Comparison of ENCODE assay signal across 2 cellular contexts in the genomic region with DNA sequence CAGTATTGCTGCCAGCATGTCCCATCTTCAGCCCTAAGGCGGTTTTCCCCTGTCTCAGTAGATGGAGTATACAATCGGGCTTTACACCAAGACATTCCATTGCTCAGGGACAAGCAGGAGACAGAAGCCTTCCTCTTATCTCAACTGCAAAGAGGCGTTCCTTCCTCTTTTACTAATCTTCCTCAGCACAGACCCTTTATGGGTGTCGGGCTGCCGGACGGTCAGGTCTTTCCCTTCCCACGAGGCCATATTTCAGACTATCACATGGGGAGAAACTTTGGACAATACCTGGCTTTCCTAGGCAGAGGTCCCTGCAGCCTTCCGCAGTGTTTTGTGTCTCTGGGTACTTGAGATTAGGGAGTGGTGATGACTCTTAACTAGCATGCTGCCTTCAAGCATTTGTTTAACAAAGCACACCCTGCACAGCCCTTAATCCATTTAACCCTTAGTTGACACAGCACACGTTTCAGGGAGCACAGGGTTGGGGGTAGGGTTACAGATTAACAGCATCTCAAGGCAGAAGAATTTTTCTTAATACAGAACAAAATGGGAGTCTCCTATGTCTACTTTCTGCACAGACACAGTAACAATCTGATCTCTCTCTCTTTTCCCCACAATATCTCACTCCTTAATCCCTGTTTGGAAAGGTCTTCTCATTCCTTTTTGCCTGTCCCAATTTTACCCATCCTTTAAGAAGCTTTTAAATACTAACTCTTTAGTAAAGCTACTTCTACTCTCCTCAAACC.
TF ChIP-seq lines count a peak whose summit lies in the region.

No MANE protein-coding gene starts in this region.

TF ChIP-seq in HEK293, 187 proteins besides CTCF, POLR2A, EP300 and RAD21:
- TF ChIP-seq, protein P1, sequence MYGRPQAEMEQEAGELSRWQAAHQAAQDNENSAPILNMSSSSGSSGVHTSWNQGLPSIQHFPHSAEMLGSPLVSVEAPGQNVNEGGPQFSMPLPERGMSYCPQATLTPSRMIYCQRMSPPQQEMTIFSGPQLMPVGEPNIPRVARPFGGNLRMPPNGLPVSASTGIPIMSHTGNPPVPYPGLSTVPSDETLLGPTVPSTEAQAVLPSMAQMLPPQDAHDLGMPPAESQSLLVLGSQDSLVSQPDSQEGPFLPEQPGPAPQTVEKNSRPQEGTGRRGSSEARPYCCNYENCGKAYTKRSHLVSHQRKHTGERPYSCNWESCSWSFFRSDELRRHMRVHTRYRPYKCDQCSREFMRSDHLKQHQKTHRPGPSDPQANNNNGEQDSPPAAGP (tag by site-specific recombination; IDR thresholded peaks at IDR 0.05): 0 out of 2 replicates have a peak, but pooled peaks have one; percentile 54
- 0 out of 2 replicates have a peak, but pooled peaks have one; percentile 39 for TF ChIP-seq KLF1 (tag by site-specific recombination; IDR thresholded peaks at IDR 0.05)

TF ChIP-seq in K562, 482 proteins besides CTCF, POLR2A, EP300 and RAD21 (continued from another document and continues in another):
- TF ChIP-seq, protein P2, sequence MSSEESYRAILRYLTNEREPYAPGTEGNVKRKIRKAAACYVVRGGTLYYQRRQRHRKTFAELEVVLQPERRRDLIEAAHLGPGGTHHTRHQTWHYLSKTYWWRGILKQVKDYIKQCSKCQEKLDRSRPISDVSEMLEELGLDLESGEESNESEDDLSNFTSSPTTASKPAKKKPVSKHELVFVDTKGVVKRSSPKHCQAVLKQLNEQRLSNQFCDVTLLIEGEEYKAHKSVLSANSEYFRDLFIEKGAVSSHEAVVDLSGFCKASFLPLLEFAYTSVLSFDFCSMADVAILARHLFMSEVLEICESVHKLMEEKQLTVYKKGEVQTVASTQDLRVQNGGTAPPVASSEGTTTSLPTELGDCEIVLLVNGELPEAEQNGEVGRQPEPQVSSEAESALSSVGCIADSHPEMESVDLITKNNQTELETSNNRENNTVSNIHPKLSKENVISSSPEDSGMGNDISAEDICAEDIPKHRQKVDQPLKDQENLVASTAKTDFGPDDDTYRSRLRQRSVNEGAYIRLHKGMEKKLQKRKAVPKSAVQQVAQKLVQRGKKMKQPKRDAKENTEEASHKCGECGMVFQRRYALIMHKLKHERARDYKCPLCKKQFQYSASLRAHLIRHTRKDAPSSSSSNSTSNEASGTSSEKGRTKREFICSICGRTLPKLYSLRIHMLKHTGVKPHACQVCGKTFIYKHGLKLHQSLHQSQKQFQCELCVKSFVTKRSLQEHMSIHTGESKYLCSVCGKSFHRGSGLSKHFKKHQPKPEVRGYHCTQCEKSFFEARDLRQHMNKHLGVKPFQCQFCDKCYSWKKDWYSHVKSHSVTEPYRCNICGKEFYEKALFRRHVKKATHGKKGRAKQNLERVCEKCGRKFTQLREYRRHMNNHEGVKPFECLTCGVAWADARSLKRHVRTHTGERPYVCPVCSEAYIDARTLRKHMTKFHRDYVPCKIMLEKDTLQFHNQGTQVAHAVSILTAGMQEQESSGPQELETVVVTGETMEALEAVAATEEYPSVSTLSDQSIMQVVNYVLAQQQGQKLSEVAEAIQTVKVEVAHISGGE (CRISPR knock-in tag; IDR thresholded peaks at IDR 0.05): peak in 1 of 3 experiments; percentile 39; a peak in 1 of 6 replicates
- TF ChIP-seq CBFA2T3 (IDR thresholded peaks at IDR 0.05) (peak; percentile 95), HDAC1 (IDR thresholded peaks at IDR 0.05) (peak in 1 of 2 experiments; percentile 81; a peak in 2 of 4 replicates), MEIS2 (IDR thresholded peaks at IDR 0.05; ENCODE audit: partially characterized antibody) (peak; percentile 79), SP1 (CRISPR knock-in tag; IDR thresholded peaks at IDR 0.05) (peak; percentile 57; the same call in 1 of the 2 replicates), PHF21A (IDR thresholded peaks at IDR 0.05; ENCODE audit: borderline replicate concordance, low read depth) (peak; percentile 88; the same call in 1 of the 2 replicates), SMARCE1 (IDR thresholded peaks at IDR 0.05) (peak; percentile 93), SOX6 (IDR thresholded peaks at IDR 0.05) (peak; percentile 92), ZEB2 (IDR thresholded peaks at IDR 0.05) (peak; percentile 62; the same call in 1 of the 2 replicates), GATAD2A (IDR thresholded peaks at IDR 0.05) (0 out of 2 replicates have a peak, but pooled peaks have one; percentile 11), TAL1 (IDR thresholded peaks at IDR 0.05) (peak; percentile 91), SMARCA4 (IDR thresholded peaks at IDR 0.05) (peak; percentile 96), KLF16 (IDR thresholded peaks at IDR 0.05) (peak; percentile 82), NFRKB (IDR thresholded peaks at IDR 0.05; ENCODE audit: low read depth) (peak; percentile 53; the same call in 1 of the 2 replicates), GATA2 (CRISPR knock-in tag; IDR thresholded peaks at IDR 0.05) (peak; percentile 93), SPI1 (IDR thresholded peaks at IDR 0.05; ENCODE audit: borderline replicate concordance, low read depth, low read length) (peak; percentile 72), ZNF263 (CRISPR knock-in tag; IDR thresholded peaks at IDR 0.05; ENCODE audit: borderline replicate concordance) (peak; percentile 20; the same call in 1 of the 2 replicates), KDM1A (IDR thresholded peaks at IDR 0.05) (peak; percentile 53 to 78), ZNF589 (CRISPR knock-in tag; IDR thresholded peaks at IDR 0.05; ENCODE audit: low read depth) (0 out of 2 replicates have a peak, but pooled peaks have one; percentile 28), MTA2 (IDR thresholded peaks at IDR 0.05; ENCODE audit: low read depth) (peak; percentile 86), DMBX1 (CRISPR knock-in tag; IDR thresholded peaks at IDR 0.05; ENCODE audit: borderline replicate concordance) (peak; percentile 61; the same call in 1 of the 2 replicates)
- TF ChIP-seq, protein P3, sequence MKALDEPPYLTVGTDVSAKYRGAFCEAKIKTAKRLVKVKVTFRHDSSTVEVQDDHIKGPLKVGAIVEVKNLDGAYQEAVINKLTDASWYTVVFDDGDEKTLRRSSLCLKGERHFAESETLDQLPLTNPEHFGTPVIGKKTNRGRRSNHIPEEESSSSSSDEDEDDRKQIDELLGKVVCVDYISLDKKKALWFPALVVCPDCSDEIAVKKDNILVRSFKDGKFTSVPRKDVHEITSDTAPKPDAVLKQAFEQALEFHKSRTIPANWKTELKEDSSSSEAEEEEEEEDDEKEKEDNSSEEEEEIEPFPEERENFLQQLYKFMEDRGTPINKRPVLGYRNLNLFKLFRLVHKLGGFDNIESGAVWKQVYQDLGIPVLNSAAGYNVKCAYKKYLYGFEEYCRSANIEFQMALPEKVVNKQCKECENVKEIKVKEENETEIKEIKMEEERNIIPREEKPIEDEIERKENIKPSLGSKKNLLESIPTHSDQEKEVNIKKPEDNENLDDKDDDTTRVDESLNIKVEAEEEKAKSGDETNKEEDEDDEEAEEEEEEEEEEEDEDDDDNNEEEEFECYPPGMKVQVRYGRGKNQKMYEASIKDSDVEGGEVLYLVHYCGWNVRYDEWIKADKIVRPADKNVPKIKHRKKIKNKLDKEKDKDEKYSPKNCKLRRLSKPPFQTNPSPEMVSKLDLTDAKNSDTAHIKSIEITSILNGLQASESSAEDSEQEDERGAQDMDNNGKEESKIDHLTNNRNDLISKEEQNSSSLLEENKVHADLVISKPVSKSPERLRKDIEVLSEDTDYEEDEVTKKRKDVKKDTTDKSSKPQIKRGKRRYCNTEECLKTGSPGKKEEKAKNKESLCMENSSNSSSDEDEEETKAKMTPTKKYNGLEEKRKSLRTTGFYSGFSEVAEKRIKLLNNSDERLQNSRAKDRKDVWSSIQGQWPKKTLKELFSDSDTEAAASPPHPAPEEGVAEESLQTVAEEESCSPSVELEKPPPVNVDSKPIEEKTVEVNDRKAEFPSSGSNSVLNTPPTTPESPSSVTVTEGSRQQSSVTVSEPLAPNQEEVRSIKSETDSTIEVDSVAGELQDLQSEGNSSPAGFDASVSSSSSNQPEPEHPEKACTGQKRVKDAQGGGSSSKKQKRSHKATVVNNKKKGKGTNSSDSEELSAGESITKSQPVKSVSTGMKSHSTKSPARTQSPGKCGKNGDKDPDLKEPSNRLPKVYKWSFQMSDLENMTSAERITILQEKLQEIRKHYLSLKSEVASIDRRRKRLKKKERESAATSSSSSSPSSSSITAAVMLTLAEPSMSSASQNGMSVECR (CRISPR knock-in tag; IDR thresholded peaks at IDR 0.05): peak; percentile 61; the same call in 1 of the 2 replicates
- TF ChIP-seq, protein P4, sequence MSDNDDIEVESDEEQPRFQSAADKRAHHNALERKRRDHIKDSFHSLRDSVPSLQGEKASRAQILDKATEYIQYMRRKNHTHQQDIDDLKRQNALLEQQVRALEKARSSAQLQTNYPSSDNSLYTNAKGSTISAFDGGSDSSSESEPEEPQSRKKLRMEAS (CRISPR knock-in tag; IDR thresholded peaks at IDR 0.05): peak; percentile 96
- TF ChIP-seq, protein P5, sequence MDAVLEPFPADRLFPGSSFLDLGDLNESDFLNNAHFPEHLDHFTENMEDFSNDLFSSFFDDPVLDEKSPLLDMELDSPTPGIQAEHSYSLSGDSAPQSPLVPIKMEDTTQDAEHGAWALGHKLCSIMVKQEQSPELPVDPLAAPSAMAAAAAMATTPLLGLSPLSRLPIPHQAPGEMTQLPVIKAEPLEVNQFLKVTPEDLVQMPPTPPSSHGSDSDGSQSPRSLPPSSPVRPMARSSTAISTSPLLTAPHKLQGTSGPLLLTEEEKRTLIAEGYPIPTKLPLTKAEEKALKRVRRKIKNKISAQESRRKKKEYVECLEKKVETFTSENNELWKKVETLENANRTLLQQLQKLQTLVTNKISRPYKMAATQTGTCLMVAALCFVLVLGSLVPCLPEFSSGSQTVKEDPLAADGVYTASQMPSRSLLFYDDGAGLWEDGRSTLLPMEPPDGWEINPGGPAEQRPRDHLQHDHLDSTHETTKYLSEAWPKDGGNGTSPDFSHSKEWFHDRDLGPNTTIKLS (IDR thresholded peaks at IDR 0.05; ENCODE audit: borderline replicate concordance, low read depth): peak; percentile 31; the same call in 1 of the 2 replicates
- TF ChIP-seq, protein P6, sequence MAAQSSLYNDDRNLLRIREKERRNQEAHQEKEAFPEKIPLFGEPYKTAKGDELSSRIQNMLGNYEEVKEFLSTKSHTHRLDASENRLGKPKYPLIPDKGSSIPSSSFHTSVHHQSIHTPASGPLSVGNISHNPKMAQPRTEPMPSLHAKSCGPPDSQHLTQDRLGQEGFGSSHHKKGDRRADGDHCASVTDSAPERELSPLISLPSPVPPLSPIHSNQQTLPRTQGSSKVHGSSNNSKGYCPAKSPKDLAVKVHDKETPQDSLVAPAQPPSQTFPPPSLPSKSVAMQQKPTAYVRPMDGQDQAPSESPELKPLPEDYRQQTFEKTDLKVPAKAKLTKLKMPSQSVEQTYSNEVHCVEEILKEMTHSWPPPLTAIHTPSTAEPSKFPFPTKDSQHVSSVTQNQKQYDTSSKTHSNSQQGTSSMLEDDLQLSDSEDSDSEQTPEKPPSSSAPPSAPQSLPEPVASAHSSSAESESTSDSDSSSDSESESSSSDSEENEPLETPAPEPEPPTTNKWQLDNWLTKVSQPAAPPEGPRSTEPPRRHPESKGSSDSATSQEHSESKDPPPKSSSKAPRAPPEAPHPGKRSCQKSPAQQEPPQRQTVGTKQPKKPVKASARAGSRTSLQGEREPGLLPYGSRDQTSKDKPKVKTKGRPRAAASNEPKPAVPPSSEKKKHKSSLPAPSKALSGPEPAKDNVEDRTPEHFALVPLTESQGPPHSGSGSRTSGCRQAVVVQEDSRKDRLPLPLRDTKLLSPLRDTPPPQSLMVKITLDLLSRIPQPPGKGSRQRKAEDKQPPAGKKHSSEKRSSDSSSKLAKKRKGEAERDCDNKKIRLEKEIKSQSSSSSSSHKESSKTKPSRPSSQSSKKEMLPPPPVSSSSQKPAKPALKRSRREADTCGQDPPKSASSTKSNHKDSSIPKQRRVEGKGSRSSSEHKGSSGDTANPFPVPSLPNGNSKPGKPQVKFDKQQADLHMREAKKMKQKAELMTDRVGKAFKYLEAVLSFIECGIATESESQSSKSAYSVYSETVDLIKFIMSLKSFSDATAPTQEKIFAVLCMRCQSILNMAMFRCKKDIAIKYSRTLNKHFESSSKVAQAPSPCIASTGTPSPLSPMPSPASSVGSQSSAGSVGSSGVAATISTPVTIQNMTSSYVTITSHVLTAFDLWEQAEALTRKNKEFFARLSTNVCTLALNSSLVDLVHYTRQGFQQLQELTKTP (IDR thresholded peaks at IDR 0.05; ENCODE audit: low read depth in 1 of 2, partially characterized antibody in 2 of 2): peak; percentile 22 to 35
- TF ChIP-seq, protein P7, sequence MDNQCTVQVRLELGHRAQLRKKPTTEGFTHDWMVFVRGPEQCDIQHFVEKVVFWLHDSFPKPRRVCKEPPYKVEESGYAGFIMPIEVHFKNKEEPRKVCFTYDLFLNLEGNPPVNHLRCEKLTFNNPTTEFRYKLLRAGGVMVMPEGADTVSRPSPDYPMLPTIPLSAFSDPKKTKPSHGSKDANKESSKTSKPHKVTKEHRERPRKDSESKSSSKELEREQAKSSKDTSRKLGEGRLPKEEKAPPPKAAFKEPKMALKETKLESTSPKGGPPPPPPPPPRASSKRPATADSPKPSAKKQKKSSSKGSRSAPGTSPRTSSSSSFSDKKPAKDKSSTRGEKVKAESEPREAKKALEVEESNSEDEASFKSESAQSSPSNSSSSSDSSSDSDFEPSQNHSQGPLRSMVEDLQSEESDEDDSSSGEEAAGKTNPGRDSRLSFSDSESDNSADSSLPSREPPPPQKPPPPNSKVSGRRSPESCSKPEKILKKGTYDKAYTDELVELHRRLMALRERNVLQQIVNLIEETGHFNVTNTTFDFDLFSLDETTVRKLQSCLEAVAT (IDR thresholded peaks at IDR 0.05): 0 out of 4 replicates have a peak, but pooled peaks of 1 of the 2 experiments have one; percentile 15
- TF ChIP-seq, protein P8, sequence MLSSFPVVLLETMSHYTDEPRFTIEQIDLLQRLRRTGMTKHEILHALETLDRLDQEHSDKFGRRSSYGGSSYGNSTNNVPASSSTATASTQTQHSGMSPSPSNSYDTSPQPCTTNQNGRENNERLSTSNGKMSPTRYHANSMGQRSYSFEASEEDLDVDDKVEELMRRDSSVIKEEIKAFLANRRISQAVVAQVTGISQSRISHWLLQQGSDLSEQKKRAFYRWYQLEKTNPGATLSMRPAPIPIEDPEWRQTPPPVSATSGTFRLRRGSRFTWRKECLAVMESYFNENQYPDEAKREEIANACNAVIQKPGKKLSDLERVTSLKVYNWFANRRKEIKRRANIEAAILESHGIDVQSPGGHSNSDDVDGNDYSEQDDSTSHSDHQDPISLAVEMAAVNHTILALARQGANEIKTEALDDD (IDR thresholded peaks at IDR 0.05): peak; percentile 99
